Comparison of ENCODE assay signal across 17 cellular contexts in the genomic region with DNA sequence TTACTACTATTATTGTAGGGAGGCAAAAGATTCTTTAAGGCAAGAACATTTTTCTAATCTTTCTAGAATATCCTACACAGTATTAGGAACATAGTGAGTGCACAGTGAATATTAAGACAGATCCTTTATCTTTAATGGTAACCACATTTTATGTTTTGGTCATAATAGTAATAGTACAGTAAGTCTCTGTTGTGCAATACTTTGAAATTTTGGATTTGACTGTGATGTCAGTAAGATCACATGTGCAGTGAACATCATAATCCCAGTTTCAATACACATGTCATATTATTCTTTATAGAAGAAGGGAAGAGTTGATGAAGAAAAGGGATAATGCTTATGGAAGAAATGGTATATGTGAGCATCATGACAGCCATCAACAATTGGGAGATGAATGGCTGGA. TPM values are rescaled to one million over a fixed set of nuclear protein-coding genes. Genes with fewer than 3 reads are reported as not detected.
A peak's percentile ranks its signal among the peaks of the same experiment; 100 is the strongest.
DNase-seq lines count a peak whose midpoint lies in the region; ATAC-seq, FAIRE-seq and TF ChIP-seq lines count a peak whose summit lies in the region.
"Had no signal": no experiment of that assay in that cellular context is flagged by ENCODE, and none has a peak within 500 bp of the region (broad histone marks: within the 10 kb centered on the region; RNA-seq: fewer than 3 reads in every experiment).

No MANE protein-coding gene starts in this region.

- POLR2A ChIA-PET in CD4-positive, alpha-beta memory T cell (lab: Charles Lee; ENCODE audit: partially characterized antibody), result no interaction called here
- POLR2A ChIA-PET in K562 (lab: Yijun Ruan, JAX), result interaction anchor here (2.3 to 3.1 kb wide), 2 partner anchors 7 to 11 kb away, joined by 8 to 19 read pairs; a partner anchor contains a TSS

- H3K27ac ChIP-seq in CD4-positive, alpha-beta memory T cell (ENCODE audit: low read depth, low read length), result no peak overlapping the region
- H3K27ac ChIP-seq in K562 (ENCODE audit: extremely low read depth, low read depth, low read length), result no peak overlapping the region
- H3K27ac ChIP-seq in colonic mucosa, result no peak overlapping the region
- H3K27ac ChIP-seq: prostate gland, RWPE1 had no signal

- H3K4me1 ChIP-seq in CD4-positive, alpha-beta memory T cell (ENCODE audit: insufficient read depth, low read length), result peaks cover 99% of the 10 kb centered on the region
- peaks cover 4 to 7% of the 10 kb centered on the region in 2 experiments; a peak in 3 of 5 replicates for H3K4me1 ChIP-seq in K562 (replicated peaks in 1 of 2; ENCODE audit: control insufficient read depth in 2 of 2, insufficient read depth in 2 of 2, low read length in 2 of 2)
- no peaks in the 10 kb centered on the region for H3K4me1 ChIP-seq in colonic mucosa
- H3K4me1 ChIP-seq: prostate gland had no signal

- peaks cover 43% of the 10 kb centered on the region for H4K20me1 ChIP-seq in K562 (replicated peaks; ENCODE audit: control insufficient read depth, insufficient read depth, low read length)

- in situ Hi-C loops in K562 (cut with MboI), result no loop called here

- intact Hi-C loops in CD4-positive, alpha-beta memory T cell (cut with micrococcal nuclease), result loop anchor here (1.0 kb wide), 1 partner anchor 9 kb away; no protein-coding TSS in a partner anchor
- intact Hi-C loops in K562 (cut with micrococcal nuclease) (no loop called here), colonic mucosa (cut with DNase I) (no loop called here)

- H2AFZ ChIP-seq in K562 (ENCODE audit: low read depth, low read length), result no peak overlapping the region

- peak; percentile 70 for FAIRE-seq in H54 (lab: Jason Lieb, UNC)
- FAIRE-seq in K562 (lab: Jason Lieb, UNC), result no peak

- no TSS peak for BruUV-seq in K562 (replicated peaks; lab: Mats Ljungman, UMichigan)

- ATAC-seq in K562 (no peak), memory B cell (ENCODE audit: low read depth) (no peak)

- no peaks in the 10 kb centered on the region for H3K36me3 ChIP-seq in CD4-positive, alpha-beta memory T cell (ENCODE audit: insufficient read depth, low read length)
- H3K36me3 ChIP-seq in K562 (ENCODE audit: control insufficient read depth, insufficient read depth, low read length), result peaks cover 6% of the 10 kb centered on the region; the same call in 2 of the 3 replicates
- no peaks in the 10 kb centered on the region for H3K36me3 ChIP-seq in colonic mucosa
- H3K36me3 ChIP-seq: prostate gland had no signal

- no peak overlapping the region for H3K4me3 ChIP-seq in CD4-positive, alpha-beta memory T cell (ENCODE audit: low read length in 2 of 2)
- H3K4me3 ChIP-seq in K562 (no peak overlapping the region), colonic mucosa (no peak overlapping the region)
- H3K4me3 ChIP-seq: esophagus squamous epithelium, prostate gland, spleen had no signal

- peaks cover 98% of the 10 kb centered on the region for H3K79me2 ChIP-seq in K562 (ENCODE audit: control insufficient read depth, insufficient read depth, low read length)

- TF ChIP-seq RAD21 in K562 (CRISPR knock-in tag; conservative IDR thresholded peaks at IDR 0.05 in 1 of 2, IDR thresholded peaks at IDR 0.05 in 1 of 2), result no peak

- DNase-seq in CD4-positive, alpha-beta memory T cell, result no peak
- DNase-seq in H54 (ENCODE audit: insufficient read length, low spot score) (no peak), K562 (ENCODE audit: extremely low read depth in 1 of 4, low spot score in 3 of 4) (no peak), memory B cell (ENCODE audit: low spot score in 2 of 2) (no peak), colonic mucosa (no peak), LoVo (ENCODE audit: low spot score) (no peak), GM19240 (ENCODE audit: insufficient read length, low spot score) (no peak)
- DNase-seq: activated CD4-positive, alpha-beta T cell treated with anti-CD3 and anti-CD28 coated beads, Interleukin-2, amount 50 U/mL, for 4 hours; activated T-cell treated with anti-CD3 and anti-CD28 coated beads, Interleukin-2, amount 50 U/mL, for 48 hours; DMS 273 treated with DMSO at 0.1 percent for 48 hours; esophagus squamous epithelium; NCI-H146; NCI-H345; spleen had no signal

- H3K36me3 Mint-ChIP-seq in CD4-positive, alpha-beta memory T cell, result peaks cover 7 to 18% of the 10 kb centered on the region in 2 donors
- H3K36me3 Mint-ChIP-seq in memory B cell, result peaks cover 3% of the 10 kb centered on the region

- H3K27ac Mint-ChIP-seq in CD4-positive, alpha-beta memory T cell, result peak overlapping the region in 5 of 7 donors; percentile 9 to 85 (median 43)
- H3K27ac Mint-ChIP-seq in memory B cell, result peak overlapping the region; percentile 39
- H3K27ac Mint-ChIP-seq: B cell had no signal

- H3K27me3 Mint-ChIP-seq in CD4-positive, alpha-beta memory T cell, result no peaks in the 10 kb centered on the region
- H3K27me3 Mint-ChIP-seq in memory B cell, result no peaks in the 10 kb centered on the region
- H3K27me3 Mint-ChIP-seq: B cell had no signal

- TF ChIP-seq EP300 in K562 (IDR thresholded peaks at IDR 0.05; ENCODE audit: low read length), result no peak

- peaks cover 73 to 94% (median 86%) of the 10 kb centered on the region in 4 donors for H3K4me1 Mint-ChIP-seq in CD4-positive, alpha-beta memory T cell
- H3K4me1 Mint-ChIP-seq in memory B cell, result peaks cover 25% of the 10 kb centered on the region

- TF ChIP-seq POLR2A in H54 (IDR thresholded peaks at IDR 0.05; ENCODE audit: low read depth, low read length), result no peak
- TF ChIP-seq POLR2A in K562 (conservative IDR thresholded peaks at IDR 0.05), result no peak

- no peak overlapping the region for H3K9ac ChIP-seq in K562 (ENCODE audit: insufficient read depth in 1 of 2, low read depth in 2 of 2, low read length in 2 of 2)
- H3K9ac ChIP-seq in colonic mucosa (ENCODE audit: low read depth in 2 of 2, low read length in 2 of 2), result no peak overlapping the region

- TF ChIP-seq CTCF in K562 (IDR thresholded peaks at IDR 0.05 in 2 of 3, conservative IDR thresholded peaks at IDR 0.05 in 1 of 3; ENCODE audit: insufficient read depth in 2 of 3, low read depth in 1 of 3, low read length in 3 of 3) (no peak), colonic mucosa (IDR thresholded peaks at IDR 0.05) (no peak)

- CTCF ChIA-PET in CD4-positive, alpha-beta memory T cell (lab: Charles Lee; ENCODE audit: partially characterized antibody), result interaction anchor here (3.2 kb wide), 1 partner anchor 11 kb away, joined by 21 read pairs; a partner anchor contains a TSS
- CTCF ChIA-PET in K562 (lab: Yijun Ruan, JAX; ENCODE audit: low intra/inter-chr PET ratio), result no interaction called here

- no peaks in the 10 kb centered on the region for H3K9me3 ChIP-seq in CD4-positive, alpha-beta memory T cell (ENCODE audit: control insufficient read depth in 1 of 2, low read length in 2 of 2)
- H3K9me3 ChIP-seq in K562 (replicated peaks; ENCODE audit: control insufficient read depth, insufficient read depth, low read depth, low read length) (no peaks in the 10 kb centered on the region), colonic mucosa (no peaks in the 10 kb centered on the region)
- H3K9me3 ChIP-seq: esophagus squamous epithelium, prostate gland, spleen had no signal

- H3K4me3 Mint-ChIP-seq in CD4-positive, alpha-beta memory T cell, result peak overlapping the region in 4 of 8 donors; percentile 23 to 65 (median 51)
- H3K4me3 Mint-ChIP-seq in memory B cell, result no peak overlapping the region
- H3K4me3 Mint-ChIP-seq: B cell had no signal

- H3K9me3 Mint-ChIP-seq in CD4-positive, alpha-beta memory T cell, result no peaks in the 10 kb centered on the region
- no peaks in the 10 kb centered on the region for H3K9me3 Mint-ChIP-seq in memory B cell

- no peaks in the 10 kb centered on the region for H3K27me3 ChIP-seq in CD4-positive, alpha-beta memory T cell (ENCODE audit: insufficient read depth, low read length)
- H3K27me3 ChIP-seq in K562 (ENCODE audit: control insufficient read depth in 2 of 2, insufficient read depth in 2 of 2, low read length in 2 of 2), result no peaks in the 10 kb centered on the region
- H3K27me3 ChIP-seq in colonic mucosa, result no peaks in the 10 kb centered on the region
- H3K27me3 ChIP-seq: esophagus squamous epithelium, spleen had no signal

- no peaks in the 10 kb centered on the region for H3K9me1 ChIP-seq in K562 (ENCODE audit: control insufficient read depth, insufficient read depth, low read length)

- no peak overlapping the region for H3K4me2 ChIP-seq in K562 (ENCODE audit: insufficient read depth, low read length)

TF ChIP-seq in K562, 482 proteins besides CTCF, POLR2A, EP300 and RAD21:
- TF ChIP-seq KDM5B (IDR thresholded peaks at IDR 0.05; ENCODE audit: insufficient replicate concordance, low read depth, low read length) (no peak), ATF1 (CRISPR knock-in tag; IDR thresholded peaks at IDR 0.05) (no peak), ATF1 (tag; IDR thresholded peaks at IDR 0.05) (no peak), CEBPB (tag; IDR thresholded peaks at IDR 0.05) (peak; percentile 89), CEBPG (CRISPR knock-in tag; IDR thresholded peaks at IDR 0.05) (no peak), CEBPG (tag; conservative IDR thresholded peaks at IDR 0.05 in 1 of 2, IDR thresholded peaks at IDR 0.05 in 1 of 2) (peak; percentile 77 to 82), ZNF232 (CRISPR knock-in tag; IDR thresholded peaks at IDR 0.05) (no peak), SREBF2 (CRISPR knock-in tag; IDR thresholded peaks at IDR 0.05) (no peak)
TF ChIP-seq in K562: peak in this region for 2.

RNA-seq across cellular contexts. Expression of a gene that starts 10.7 kb away (rescaled TPM):
- total RNA-seq in CD4-positive, alpha-beta memory T cell, result 100 to 1,000 TPM; 145 to 154 TPM
- 100 to 1,000 TPM; 165 to 183 TPM for polyA plus RNA-seq in CD4-positive, alpha-beta memory T cell
- total RNA-seq in K562 (2011; cell fraction: chromatin; rRNA removed; ENCODE audit: low replicate concordance), result 117 and 214 TPM in 2 replicates
- 88.2 and 95.5 TPM in 2 replicates for total RNA-seq in K562 (2011; cell fraction: nucleolus; rRNA removed)
- 186 and 203 TPM in 2 replicates for total RNA-seq in K562 (2011; cell fraction: nucleoplasm; rRNA removed)
- total RNA-seq in K562 (2014; rRNA removed) (88.0 and 111 TPM in 2 replicates), K562 (2014; rRNA removed; fragmentation: Illumina TruSeq; extraction: Trizol) (144 TPM in 2 replicates), K562 (2015; rRNA removed; fragmentation: Illumina TruSeq; extraction: Trizol) (142 and 147 TPM in 2 replicates), K562 (2021) (111 and 114 TPM in 2 replicates), colonic mucosa (100 to 1,000 TPM; 118 to 143 TPM)
- polyA plus RNA-seq in K562 (2011; rRNA removed) (87.8 and 125 TPM in 2 replicates), K562 (2014; fragmentation: Illumina TruSeq; extraction: Trizol) (80.5 and 100 TPM in 2 replicates), K562 (2014; fragmentation: Nextera tagmentation; extraction: Ambion mirVana) (10 to 100 TPM; 22.4 to 32.8 TPM), K562 (2014; rRNA removed) (76.8 and 85.9 TPM in 2 replicates)
- 43.1 and 55.5 TPM in 2 replicates for polyA plus RNA-seq in K562 (2011; cell fraction: cytosol; rRNA removed)
- 33.7 and 45.5 TPM in 2 replicates for polyA plus RNA-seq in K562 (2011; cell fraction: nucleus; rRNA removed)
- polyA plus RNA-seq in K562 (2012), result 71.2 and 87.2 TPM in 2 replicates
- 169 and 173 TPM in 2 replicates for polyA minus RNA-seq in K562 (2011; rRNA and poly(A)+ RNA removed)
- polyA minus RNA-seq in K562 (2011; cell fraction: cytosol; rRNA and poly(A)+ RNA removed), result 50.8 and 65.5 TPM in 2 replicates
- polyA minus RNA-seq in K562 (2011; cell fraction: nucleus; rRNA and poly(A)+ RNA removed), result 47.0 and 80.1 TPM in 2 replicates
